1 cellular context compared by ENCODE assay signal in genomic region chrX:68443155-68443868, GRCh38.
TF ChIP-seq lines count a peak whose summit lies in the region.

No MANE protein-coding gene starts in this region.

TF ChIP-seq in GM12878, 131 proteins besides CTCF, POLR2A, EP300 and RAD21 (continued from another document):
- TF ChIP-seq IRF4 (IDR thresholded peaks at IDR 0.05; ENCODE audit: low read depth, low read length) = no peak
- no peak for TF ChIP-seq SIN3A (IDR thresholded peaks at IDR 0.05; ENCODE audit: low read depth, low read length)
- no peak for TF ChIP-seq ZZZ3 (IDR thresholded peaks at IDR 0.05; ENCODE audit: control insufficient read depth, insufficient read length, low read depth)
TF ChIP-seq in GM12878: peak in this region for 2.
